In genomic region chr2:234771176-234771575, GRCh38 we compare ENCODE assay signal across 23 cellular contexts.
"Had no signal": no experiment of that assay in that cellular context is flagged by ENCODE, and none has a peak within 500 bp of the region (broad histone marks: within the 10 kb centered on the region; RNA-seq: fewer than 3 reads in every experiment).

No MANE protein-coding gene starts in this region.

- H3K27ac Mint-ChIP-seq: activated CD4-positive, alpha-beta T cell treated with anti-CD3 and anti-CD28 coated beads, Interleukin-2, amount 10 ng/mL, durations not matched to agents 7 days and 5 days; activated CD8-positive, alpha-beta memory T cell treated with anti-CD3 and anti-CD28 coated beads, Interleukin-2, amount 10 ng/mL, durations not matched to agents 7 days and 5 days; activated CD8-positive, alpha-beta T cell treated with anti-CD3 and anti-CD28 coated beads for 36 hours; activated naive CD4-positive, alpha-beta T cell treated with anti-CD3 and anti-CD28 coated beads, Interleukin-2, amount 10 ng/mL, durations not matched to agents 7 days and 5 days; immature natural killer cell; natural killer cell; type B pancreatic cell had no signal

- H3K27ac ChIP-seq: sigmoid colon, thoracic aorta, VCaP had no signal

- H3K9me3 Mint-ChIP-seq: activated CD4-positive, alpha-beta T cell treated with anti-CD3 and anti-CD28 coated beads, Interleukin-2, amount 10 ng/mL, durations not matched to agents 7 days and 5 days; activated CD8-positive, alpha-beta T cell treated with anti-CD3 and anti-CD28 coated beads for 36 hours; activated naive CD4-positive, alpha-beta T cell treated with anti-CD3 and anti-CD28 coated beads, Interleukin-2, amount 10 ng/mL, durations not matched to agents 7 days and 5 days; immature natural killer cell; natural killer cell had no signal

- H3K36me3 ChIP-seq: sigmoid colon, thoracic aorta had no signal

- H3K27me3 ChIP-seq: sigmoid colon had no signal

- DNase-seq: activated CD4-positive, alpha-beta T cell treated with anti-CD3 and anti-CD28 coated beads, Interleukin-2, amount 10 ng/mL, durations not matched to agents 7 days and 5 days; activated CD4-positive, CD25-positive, alpha-beta regulatory T cell treated with anti-CD3 and anti-CD28 coated beads, Interleukin-2, amount 50 U/mL, for 72 hours; activated CD8-positive, alpha-beta memory T cell treated with anti-CD3 and anti-CD28 coated beads, Interleukin-2, amount 10 ng/mL, durations not matched to agents 7 days and 5 days; activated CD8-positive, alpha-beta T cell treated with anti-CD3 and anti-CD28 coated beads for 36 hours; activated effector memory CD4-positive, alpha-beta T cell treated with anti-CD3 and anti-CD28 coated beads, Interleukin-2, amount 50 U/mL, for 16 hours; activated naive CD4-positive, alpha-beta T cell treated with anti-CD3 and anti-CD28 coated beads, Interleukin-2, amount 10 ng/mL, durations not matched to agents 7 days and 5 days; activated T-cell treated with anti-CD3 and anti-CD28 coated beads for 4 hours; central memory CD4-positive, alpha-beta T cell; dermis blood vessel endothelial cell; effector CD8-positive, alpha-beta T cell; foreskin melanocyte; immature natural killer cell; midbrain; natural killer cell; occipital lobe; sigmoid colon; stimulated activated CD4-positive, alpha-beta T cell treated with anti-CD3 and anti-CD28 coated beads, Interleukin-4, amount 100 ng/mL, for 1 hour; stimulated activated naive CD4-positive, alpha-beta T cell; T-helper 2 cell had no signal

- H3K36me3 Mint-ChIP-seq: activated CD8-positive, alpha-beta memory T cell treated with anti-CD3 and anti-CD28 coated beads, Interleukin-2, amount 10 ng/mL, durations not matched to agents 7 days and 5 days; activated naive CD4-positive, alpha-beta T cell treated with anti-CD3 and anti-CD28 coated beads, Interleukin-2, amount 10 ng/mL, durations not matched to agents 7 days and 5 days; immature natural killer cell; natural killer cell; type B pancreatic cell had no signal

- H3K4me3 Mint-ChIP-seq: activated CD4-positive, alpha-beta T cell treated with anti-CD3 and anti-CD28 coated beads, Interleukin-2, amount 10 ng/mL, durations not matched to agents 7 days and 5 days; activated CD8-positive, alpha-beta memory T cell treated with anti-CD3 and anti-CD28 coated beads, Interleukin-2, amount 10 ng/mL, durations not matched to agents 7 days and 5 days; activated CD8-positive, alpha-beta T cell treated with anti-CD3 and anti-CD28 coated beads for 36 hours; activated naive CD4-positive, alpha-beta T cell treated with anti-CD3 and anti-CD28 coated beads, Interleukin-2, amount 10 ng/mL, durations not matched to agents 7 days and 5 days; immature natural killer cell; natural killer cell; type B pancreatic cell had no signal

- H3K4me1 ChIP-seq: sigmoid colon had no signal

- ATAC-seq: activated CD8-positive, alpha-beta memory T cell treated with anti-CD3 and anti-CD28 coated beads, Interleukin-2, amount 10 ng/mL, durations not matched to agents 7 days and 5 days; activated CD8-positive, alpha-beta T cell treated with anti-CD3 and anti-CD28 coated beads for 36 hours; esophagus mucosa; natural killer cell had no signal

- H3K27me3 Mint-ChIP-seq: activated naive CD4-positive, alpha-beta T cell treated with anti-CD3 and anti-CD28 coated beads, Interleukin-2, amount 10 ng/mL, durations not matched to agents 7 days and 5 days had no signal

- H3K4me3 ChIP-seq: sigmoid colon, thoracic aorta had no signal

- H3K9me3 ChIP-seq: sigmoid colon, thoracic aorta had no signal

- H3K4me1 Mint-ChIP-seq: activated CD8-positive, alpha-beta memory T cell treated with anti-CD3 and anti-CD28 coated beads, Interleukin-2, amount 10 ng/mL, durations not matched to agents 7 days and 5 days; activated naive CD4-positive, alpha-beta T cell treated with anti-CD3 and anti-CD28 coated beads, Interleukin-2, amount 10 ng/mL, durations not matched to agents 7 days and 5 days; immature natural killer cell; natural killer cell had no signal
